Comparison of ENCODE assay signal across 9 cellular contexts in genomic region chr2:224039080-224039769, GRCh38. TPM values are rescaled to one million over a fixed set of nuclear protein-coding genes. Genes with fewer than 3 reads are reported as not detected.
A peak's percentile ranks its signal among the peaks of the same experiment; 100 is the strongest.
DNase-seq lines count a peak whose midpoint lies in the region; ATAC-seq and TF ChIP-seq lines count a peak whose summit lies in the region.
"Had no signal": no experiment of that assay in that cellular context is flagged by ENCODE, and none has a peak within 500 bp of the region (broad histone marks: within the 10 kb centered on the region; RNA-seq: fewer than 3 reads in every experiment).

SERPINE2 (minus strand) TSS chr2:224039286; CDS start chr2:224001900, 37,386 bp downstream.

- H3K27ac ChIP-seq in neutrophil (no peak within 1 kb of the TSS), thyroid gland (no peak within 1 kb of the TSS)

- peaks cover 59% of the 10 kb centered on the region for H3K27me3 Mint-ChIP-seq in activated naive CD4-positive, alpha-beta T cell treated with anti-CD3 and anti-CD28 coated beads, Interleukin-2, amount 10 ng/mL, durations not matched to agents 7 days and 5 days

- H3K36me3 ChIP-seq in BE2C (no peaks in the 10 kb centered on the region), neutrophil (no peaks in the 10 kb centered on the region), thyroid gland (no peaks in the 10 kb centered on the region)

- H3K36me3 Mint-ChIP-seq in activated naive CD4-positive, alpha-beta T cell treated with anti-CD3 and anti-CD28 coated beads, Interleukin-2, amount 10 ng/mL, durations not matched to agents 7 days and 5 days: peaks cover 4% of the 10 kb centered on the region

- no peak for TF ChIP-seq POLR2A in thyroid gland (IDR thresholded peaks at IDR 0.05)

- WGBS in thyroid gland, 2 donors: 0% methylated on average over 5 to 16 of the region's 91 CpGs

- no peak for TF ChIP-seq CTCF in BE2C (IDR thresholded peaks at IDR 0.05; ENCODE audit: low read depth, low read length)
- no peak for TF ChIP-seq CTCF in neutrophil (IDR thresholded peaks at IDR 0.05)
- peak in 4 of 6 experiments; percentile 13 to 36 (median 23) for TF ChIP-seq CTCF in thyroid gland (IDR thresholded peaks at IDR 0.05)

- H3K27me3 ChIP-seq in BE2C (peaks cover 65% of the 10 kb centered on the region), neutrophil (peaks cover 88% of the 10 kb centered on the region), thyroid gland (no peaks in the 10 kb centered on the region)

- H3K4me1 ChIP-seq in BE2C: no peaks in the 10 kb centered on the region; the same call in 1 of the 2 replicates
- peaks cover 8 to 18% of the 10 kb centered on the region in 2 experiments for H3K4me1 ChIP-seq in neutrophil (ENCODE audit: control insufficient read depth in 1 of 2, insufficient read depth in 1 of 2, low read depth in 1 of 2, low read length in 1 of 2)
- H3K4me1 ChIP-seq in thyroid gland: no peaks in the 10 kb centered on the region

- DNase-seq in BE2C: peak; percentile 42
- peak; percentile 82 for DNase-seq in RPMI7951 (ENCODE audit: low read depth)
- DNase-seq in activated naive CD4-positive, alpha-beta T cell treated with anti-CD3 and anti-CD28 coated beads, Interleukin-2, amount 10 ng/mL, durations not matched to agents 7 days and 5 days: peak; percentile 67
- DNase-seq in glomerular endothelial cell (ENCODE audit: extremely low read depth, low read depth, low spot score): no peak
- DNase-seq in thyroid gland: peak; percentile 55 to 57

- H3K9me3 ChIP-seq in BE2C (no peaks in the 10 kb centered on the region), neutrophil (no peaks in the 10 kb centered on the region), thyroid gland (no peaks in the 10 kb centered on the region)

- H3K9me3 Mint-ChIP-seq in activated naive CD4-positive, alpha-beta T cell treated with anti-CD3 and anti-CD28 coated beads, Interleukin-2, amount 10 ng/mL, durations not matched to agents 7 days and 5 days: no peaks in the 10 kb centered on the region

- H3K4me3 ChIP-seq in BE2C (ENCODE audit: low read depth, low read length): peak within 1 kb of the TSS; percentile 53
- H3K4me3 ChIP-seq in neutrophil (ENCODE audit: low read depth in 1 of 2, low read length in 1 of 2): peak within 1 kb of the TSS; percentile 7 to 43
- peak within 1 kb of the TSS; percentile 31 to 54 (median 33) for H3K4me3 ChIP-seq in thyroid gland (replicated peaks in 1 of 3)
- H3K4me3 ChIP-seq: K562 had no signal

- intact Hi-C loops in thyroid gland (cut with DNase I): no loop called here

- H3K4me3 Mint-ChIP-seq in activated naive CD4-positive, alpha-beta T cell treated with anti-CD3 and anti-CD28 coated beads, Interleukin-2, amount 10 ng/mL, durations not matched to agents 7 days and 5 days: peak within 1 kb of the TSS; percentile 82

- CTCF ChIA-PET in activated naive CD4-positive, alpha-beta T cell treated with anti-CD3 and anti-CD28 coated beads, Interleukin-2, amount 10 ng/mL, durations not matched to agents 7 days and 5 days (lab: Charles Lee): interaction anchor here (0.9 to 1.6 kb wide), 3 partner anchors 13 to 46 kb away, joined by 3 to 7 read pairs (median 3); no protein-coding TSS in a partner anchor

- peak within 1 kb of the TSS; percentile 55 for H3K27ac Mint-ChIP-seq in activated naive CD4-positive, alpha-beta T cell treated with anti-CD3 and anti-CD28 coated beads, Interleukin-2, amount 10 ng/mL, durations not matched to agents 7 days and 5 days

- ATAC-seq in GM19324 (IDR thresholded peaks at IDR 0.05; ENCODE audit: low FRiP score, unreplicated experiment): peak; percentile 44
- peak; percentile 53 for ATAC-seq in HG03460 (IDR thresholded peaks at IDR 0.05; ENCODE audit: unreplicated experiment)
- ATAC-seq: K562 had no signal

- peaks cover 35% of the 10 kb centered on the region for H3K4me1 Mint-ChIP-seq in activated naive CD4-positive, alpha-beta T cell treated with anti-CD3 and anti-CD28 coated beads, Interleukin-2, amount 10 ng/mL, durations not matched to agents 7 days and 5 days

RNA-seq across cellular contexts. Expression of gene SERPINE2, which starts in this region (rescaled TPM):
- 2.1 TPM for polyA plus RNA-seq in BE2C (2012; ENCODE audit: insufficient read depth, insufficient read length, low read depth)
- 134 and 173 TPM in 2 replicates for total RNA-seq in RPMI7951 (2014; rRNA removed; shearing (Covaris generic))
- 42.8 and 51.3 TPM in 2 replicates for total RNA-seq in glomerular endothelial cell
- total RNA-seq in thyroid gland: 10 to 100 TPM in 3 of 4 donors, 1 to 10 TPM in 1; 6.1 to 33.3 (median 20.3) TPM

Comparison
In these comparisons a context has a peak if more than half of its experiments do, and no peak if none do; other contexts are left out.
1. CTCF ChIP-seq: peak in thyroid gland (4 of 6); none in BE2C (single experiment) and neutrophil (single experiment).
2. Peak in every context shown above with its lines, with median percentiles within 50 percentile points of each other: H3K4me3 ChIP-seq.